Comparison of ENCODE assay signal across 11 cellular contexts in the genomic region with DNA sequence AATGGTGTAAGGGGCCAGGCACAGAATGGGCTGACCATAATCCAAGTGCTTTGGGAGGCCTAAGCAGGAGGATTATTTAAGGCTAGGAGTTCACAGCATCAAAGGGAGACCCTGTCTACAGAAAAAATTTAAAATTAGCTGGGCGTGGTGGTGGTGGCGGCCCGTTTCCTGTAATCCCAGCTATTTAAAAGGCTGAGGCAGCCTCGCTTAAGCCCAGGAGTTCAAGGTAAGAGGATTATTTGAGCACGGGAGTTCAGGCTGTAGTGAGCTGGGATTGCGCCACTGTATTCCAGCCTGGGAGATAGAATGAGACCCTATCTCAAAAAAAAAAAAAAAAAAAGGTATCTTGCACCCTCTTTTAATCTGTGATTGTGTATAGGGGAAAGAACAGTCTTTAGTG. TPM values are rescaled to one million over a fixed set of nuclear protein-coding genes. Genes with fewer than 3 reads are reported as not detected.
DNase-seq lines count a peak whose midpoint lies in the region; ATAC-seq and TF ChIP-seq lines count a peak whose summit lies in the region.
"Had no signal": no experiment of that assay in that cellular context is flagged by ENCODE, and none has a peak within 500 bp of the region (broad histone marks: within the 10 kb centered on the region; RNA-seq: fewer than 3 reads in every experiment).

No MANE protein-coding gene starts in this region.

- no peaks in the 10 kb centered on the region for H3K27me3 Mint-ChIP-seq in activated T-cell treated with anti-CD3 and anti-CD28 coated beads, Interleukin-2, amount 50 U/mL, for 72 hours (ENCODE audit: low read depth)
- H3K27me3 Mint-ChIP-seq in T-helper 17 cell: no peaks in the 10 kb centered on the region

- peaks cover 7 to 17% of the 10 kb centered on the region in 2 donors for H3K36me3 Mint-ChIP-seq in activated T-cell treated with anti-CD3 and anti-CD28 coated beads, Interleukin-2, amount 50 U/mL, for 72 hours (ENCODE audit: insufficient read depth in 2 of 2)
- H3K36me3 Mint-ChIP-seq in T-helper 17 cell (ENCODE audit: low read depth): peaks cover 4% of the 10 kb centered on the region
- peaks cover 69% of the 10 kb centered on the region for H3K36me3 Mint-ChIP-seq in stimulated activated effector memory CD8-positive, alpha-beta T cell treated with anti-CD3 and anti-CD28 coated beads, Interleukin-12 subunit alpha, Interleukin-12 subunit beta, amount 100 ng/mL, for 72 hours

- peak overlapping the region; percentile 91 to 92 for H3K4me3 Mint-ChIP-seq in activated T-cell treated with anti-CD3 and anti-CD28 coated beads, Interleukin-2, amount 50 U/mL, for 72 hours
- peak overlapping the region; percentile 100 for H3K4me3 Mint-ChIP-seq in T-helper 17 cell
- H3K4me3 Mint-ChIP-seq in stimulated activated effector memory CD8-positive, alpha-beta T cell treated with anti-CD3 and anti-CD28 coated beads, Interleukin-12 subunit alpha, Interleukin-12 subunit beta, amount 100 ng/mL, for 72 hours: peak overlapping the region; percentile 83

- no peak for DNase-seq in activated T-cell treated with anti-CD3 and anti-CD28 coated beads, Interleukin-2, amount 50 U/mL, for 72 hours
- DNase-seq in activated T-cell treated with anti-CD3 and anti-CD28 coated beads, Interleukin-2, amount 50 U/mL, for 48 hours: no peak
- DNase-seq in T-helper 17 cell: no peak
- DNase-seq in fibroblast of pulmonary artery (ENCODE audit: low read depth): no peak
- no peak for DNase-seq in stimulated activated effector memory CD8-positive, alpha-beta T cell treated with anti-CD3 and anti-CD28 coated beads, Interleukin-12 subunit alpha, Interleukin-12 subunit beta, amount 100 ng/mL, for 72 hours (ENCODE audit: low spot score in 2 of 2)
- DNase-seq in COLO829 (ENCODE audit: low spot score): no peak
- DNase-seq in RPMI8226: no peak
- DNase-seq: H7; stimulated activated CD4-positive, alpha-beta T cell treated with anti-CD3 and anti-CD28 coated beads, Interleukin-4, amount 100 ng/mL, for 4 hours; T-helper 9 cell had no signal

- H3K27ac Mint-ChIP-seq in activated T-cell treated with anti-CD3 and anti-CD28 coated beads, Interleukin-2, amount 50 U/mL, for 72 hours: peak overlapping the region; percentile 89
- no peak overlapping the region for H3K27ac Mint-ChIP-seq in T-helper 17 cell
- H3K27ac Mint-ChIP-seq in stimulated activated effector memory CD8-positive, alpha-beta T cell treated with anti-CD3 and anti-CD28 coated beads, Interleukin-12 subunit alpha, Interleukin-12 subunit beta, amount 100 ng/mL, for 72 hours: no peak overlapping the region

- ATAC-seq in activated T-cell treated with anti-CD3 and anti-CD28 coated beads, Interleukin-2, amount 50 U/mL, for 72 hours (replicated peaks in 1 of 2): no peak
- ATAC-seq in T-helper 17 cell: no peak
- ATAC-seq in stimulated activated effector memory CD8-positive, alpha-beta T cell treated with anti-CD3 and anti-CD28 coated beads, Interleukin-12 subunit alpha, Interleukin-12 subunit beta, amount 100 ng/mL, for 72 hours: no peak
- no peak for ATAC-seq in GM21367 (IDR thresholded peaks at IDR 0.05; ENCODE audit: unreplicated experiment)

- peak overlapping the region; percentile 95 for H3K4me3 ChIP-seq in fibroblast of pulmonary artery (replicated peaks; ENCODE audit: low read depth, low read length)

- H3K4me1 Mint-ChIP-seq in activated T-cell treated with anti-CD3 and anti-CD28 coated beads, Interleukin-2, amount 50 U/mL, for 72 hours (ENCODE audit: low read depth): peaks cover 60% of the 10 kb centered on the region
- peaks cover 38% of the 10 kb centered on the region for H3K4me1 Mint-ChIP-seq in T-helper 17 cell
- peaks cover 41% of the 10 kb centered on the region for H3K4me1 Mint-ChIP-seq in stimulated activated effector memory CD8-positive, alpha-beta T cell treated with anti-CD3 and anti-CD28 coated beads, Interleukin-12 subunit alpha, Interleukin-12 subunit beta, amount 100 ng/mL, for 72 hours

- no peaks in the 10 kb centered on the region for H3K9me3 ChIP-seq in T-helper 17 cell (ENCODE audit: control insufficient read depth, low read length, poor library complexity, severe bottlenecking)

- no peak for TF ChIP-seq CTCF in fibroblast of pulmonary artery (IDR thresholded peaks at IDR 0.05; ENCODE audit: low read length, missing control alignments)

- no peaks in the 10 kb centered on the region for H3K9me3 Mint-ChIP-seq in activated T-cell treated with anti-CD3 and anti-CD28 coated beads, Interleukin-2, amount 50 U/mL, for 72 hours
- H3K9me3 Mint-ChIP-seq in stimulated activated effector memory CD8-positive, alpha-beta T cell treated with anti-CD3 and anti-CD28 coated beads, Interleukin-12 subunit alpha, Interleukin-12 subunit beta, amount 100 ng/mL, for 72 hours: no peaks in the 10 kb centered on the region

RNA-seq across cellular contexts. Expression of gene TMA7, which starts 1.9 kb away (rescaled TPM):
- total RNA-seq in activated T-cell treated with anti-CD3 and anti-CD28 coated beads, Interleukin-2, amount 50 U/mL, for 72 hours: 100 to 1,000 TPM; 263 to 285 TPM
- 100 to 1,000 TPM; 226 to 233 TPM for total RNA-seq in T-helper 17 cell

RNA-seq across cellular contexts. Expression of gene CCDC51, which starts 2.0 kb away (rescaled TPM):
- total RNA-seq in activated T-cell treated with anti-CD3 and anti-CD28 coated beads, Interleukin-2, amount 50 U/mL, for 72 hours: 10 to 100 TPM; 13.5 to 16.7 TPM
- total RNA-seq in T-helper 17 cell: 1 to 10 TPM; 4.1 TPM

RNA-seq across cellular contexts. Expression of gene ATRIP, which starts 4.6 kb away (rescaled TPM):
- total RNA-seq in activated T-cell treated with anti-CD3 and anti-CD28 coated beads, Interleukin-2, amount 50 U/mL, for 72 hours: 10 to 100 TPM; 15.6 to 19.9 TPM
- 1 to 10 TPM; 7.6 to 9.3 TPM for total RNA-seq in T-helper 17 cell

RNA-seq across cellular contexts. Expression of gene PLXNB1, which starts 12.1 kb away (rescaled TPM):
- 1 to 10 TPM; 3.2 to 6.1 TPM for total RNA-seq in activated T-cell treated with anti-CD3 and anti-CD28 coated beads, Interleukin-2, amount 50 U/mL, for 72 hours
- 1 to 10 TPM; 2.4 to 4.1 TPM for total RNA-seq in T-helper 17 cell
